In the genomic region with DNA sequence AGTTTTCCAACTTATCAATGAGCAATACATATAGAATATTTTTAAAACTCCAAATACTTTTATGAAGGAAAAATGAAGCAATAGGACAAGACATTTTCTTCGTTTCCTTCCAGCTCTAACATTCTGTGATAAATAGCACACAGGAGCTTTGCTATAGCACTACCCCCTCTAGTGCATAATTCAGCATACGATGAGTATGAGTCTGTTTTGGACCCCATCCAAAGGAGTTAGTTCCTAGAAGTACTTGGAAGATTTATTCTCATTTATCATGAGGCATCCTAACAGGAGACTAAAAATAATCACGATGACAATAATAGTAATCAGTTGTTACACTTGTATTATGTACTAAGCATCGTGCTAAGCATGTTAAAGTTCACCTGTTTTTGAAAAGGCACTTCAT, we compare ENCODE assay signal across 22 cellular contexts.
DNase-seq lines count a peak whose midpoint lies in the region; ATAC-seq and TF ChIP-seq lines count a peak whose summit lies in the region.
"Had no signal": no experiment of that assay in that cellular context is flagged by ENCODE, and none has a peak within 500 bp of the region (broad histone marks: within the 10 kb centered on the region; RNA-seq: fewer than 3 reads in every experiment).

No MANE protein-coding gene starts in this region.

- TF ChIP-seq CTCF in HEK293 (tag by site-specific recombination; IDR thresholded peaks at IDR 0.05) (no peak), osteoblast (IDR thresholded peaks at IDR 0.05; ENCODE audit: extremely low read depth, low read depth, low read length) (no peak)

- H3K9me3 ChIP-seq in HEK293 (ENCODE audit: control insufficient read depth, insufficient read depth, low read depth, low read length) (no peaks in the 10 kb centered on the region), osteoblast (ENCODE audit: low read depth, low read length) (no peaks in the 10 kb centered on the region)
- H3K9me3 ChIP-seq: esophagus muscularis mucosa, ovary, testis had no signal

- CTCF ChIA-PET in HEK293 (lab: Yijun Ruan, JAX): interaction anchor here (0.8 to 1.1 kb wide), 2 partner anchors 148 to 374 kb away, joined by 3 read pairs; no protein-coding TSS in a partner anchor

- peaks cover 0 to 10% of the 10 kb centered on the region in 2 donors for H3K36me3 Mint-ChIP-seq in activated naive CD4-positive, alpha-beta T cell treated with anti-CD3 and anti-CD28 coated beads, Interleukin-2, amount 50 U/mL, for 72 hours

- H3K27me3 ChIP-seq in osteoblast (ENCODE audit: insufficient read depth, low read length): peaks cover 20% of the 10 kb centered on the region
- H3K27me3 ChIP-seq: ovary, testis had no signal

- peak; percentile 38 for DNase-seq in NCI-H460 (ENCODE audit: extremely low read depth, low read depth)
- DNase-seq in dermis blood vessel endothelial cell: peak; percentile 39
- DNase-seq in osteoblast (ENCODE audit: insufficient read length, low spot score, missing footprints): peak; percentile 51
- no peak for DNase-seq in cerebellar cortex (ENCODE audit: low spot score)
- no peak for DNase-seq in activated naive CD4-positive, alpha-beta T cell treated with anti-CD3 and anti-CD28 coated beads, Interleukin-2, amount 50 U/mL, for 72 hours (ENCODE audit: low spot score in 2 of 2)
- DNase-seq in head of caudate nucleus: no peak
- DNase-seq: activated B cell treated with CpG ODN at 0.5 μM for 24 hours; amniotic stem cell; left ventricle myocardium superior; MM.1S; NCI-H2029 treated with DMSO at 0.1 percent for 48 hours; ovary; SHP77; small intestine; stimulated activated CD4-positive, alpha-beta T cell treated with anti-CD3 and anti-CD28 coated beads, Interleukin-4, amount 100 ng/mL, for 4 hours; T-helper 17 cell; testis had no signal

- H3K9me3 Mint-ChIP-seq in activated naive CD4-positive, alpha-beta T cell treated with anti-CD3 and anti-CD28 coated beads, Interleukin-2, amount 50 U/mL, for 72 hours: no peaks in the 10 kb centered on the region
- H3K9me3 Mint-ChIP-seq: activated B cell treated with CpG ODN at 0.5 μM for 24 hours; activated T-helper 2 cell treated with anti-CD3 and anti-CD28 coated beads, Interferon-gamma antibody, Interleukin-2, Interleukin-4, amounts not matched to agents 10 μg/mL and 5 μg/mL and 100 μg/mL, durations not matched to agents 14 hours and 24 hours and 36 hours; dendritic cell treated with granulocyte-macrophage colony-stimulating factor and Interleukin-4, amounts not matched to agents 40 ng/mL and 50 ng/mL, for 4 days had no signal

- no peak overlapping the region for H2AFZ ChIP-seq in osteoblast (ENCODE audit: low read length)

- H4K20me1 ChIP-seq in osteoblast (ENCODE audit: insufficient read depth, low read length): no peaks in the 10 kb centered on the region

- ATAC-seq in activated naive CD4-positive, alpha-beta T cell treated with anti-CD3 and anti-CD28 coated beads, Interleukin-2, amount 50 U/mL, for 72 hours: no peak
- ATAC-seq: left ventricle myocardium superior, T-helper 17 cell had no signal

- no peaks in the 10 kb centered on the region for H3K36me3 ChIP-seq in HEK293 (ENCODE audit: control insufficient read depth in 2 of 2, insufficient read depth in 1 of 2, low read length in 2 of 2)
- no peaks in the 10 kb centered on the region for H3K36me3 ChIP-seq in osteoblast (ENCODE audit: insufficient read depth, low read length)
- H3K36me3 ChIP-seq: esophagus muscularis mucosa, ovary had no signal

- H3K79me2 ChIP-seq in osteoblast (ENCODE audit: insufficient read depth, low read length): no peaks in the 10 kb centered on the region

- no peak overlapping the region for H3K4me3 ChIP-seq in HEK293 (ENCODE audit: low read depth, low read length)
- no peak overlapping the region for H3K4me3 ChIP-seq in osteoblast (ENCODE audit: insufficient read depth, low read length)
- H3K4me3 ChIP-seq: esophagus muscularis mucosa, ovary, testis had no signal

- peaks cover 11% of the 10 kb centered on the region for H3K4me1 ChIP-seq in HEK293 (ENCODE audit: control insufficient read depth, insufficient read depth, low read length)
- peaks cover 5% of the 10 kb centered on the region for H3K4me1 ChIP-seq in osteoblast (ENCODE audit: insufficient read depth, low read length)
- H3K4me1 ChIP-seq: testis had no signal

- H3K4me2 ChIP-seq in osteoblast (ENCODE audit: insufficient read depth, low read length): no peak overlapping the region

- H3K27ac Mint-ChIP-seq in activated naive CD4-positive, alpha-beta T cell treated with anti-CD3 and anti-CD28 coated beads, Interleukin-2, amount 50 U/mL, for 72 hours: no peak overlapping the region
- H3K27ac Mint-ChIP-seq: activated B cell treated with CpG ODN at 0.5 μM for 24 hours; activated T-helper 2 cell treated with anti-CD3 and anti-CD28 coated beads, Interferon-gamma antibody, Interleukin-2, Interleukin-4, amounts not matched to agents 10 μg/mL and 5 μg/mL and 100 μg/mL, durations not matched to agents 14 hours and 24 hours and 36 hours; B cell; dendritic cell treated with granulocyte-macrophage colony-stimulating factor and Interleukin-4, amounts not matched to agents 40 ng/mL and 50 ng/mL, for 4 days; T-helper 17 cell had no signal

- H3K27ac ChIP-seq in HEK293 (ENCODE audit: extremely low read depth, low read depth, low read length) (no peak overlapping the region), osteoblast (ENCODE audit: low read depth, low read length) (no peak overlapping the region)
- H3K27ac ChIP-seq: esophagus muscularis mucosa, testis had no signal

- intact Hi-C loops in head of caudate nucleus (cut with DNase I): no loop called here

- POLR2A ChIA-PET in HEK293 (lab: Yijun Ruan, JAX): interaction anchor here (0.7 kb wide), 1 partner anchor 9 kb away, joined by 3 read pairs; no protein-coding TSS in a partner anchor

TF ChIP-seq in HEK293, 187 proteins besides CTCF, POLR2A, EP300 and RAD21 (continues in another document):
- no peak for TF ChIP-seq SALL2 (tag by site-specific recombination; IDR thresholded peaks at IDR 0.05; ENCODE audit: borderline replicate concordance)
- TF ChIP-seq, protein P1, sequence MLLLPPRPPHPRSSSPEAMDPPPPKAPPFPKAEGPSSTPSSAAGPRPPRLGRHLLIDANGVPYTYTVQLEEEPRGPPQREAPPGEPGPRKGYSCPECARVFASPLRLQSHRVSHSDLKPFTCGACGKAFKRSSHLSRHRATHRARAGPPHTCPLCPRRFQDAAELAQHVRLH (tag by site-specific recombination; IDR thresholded peaks at IDR 0.05): no peak
- TF ChIP-seq, protein P2, sequence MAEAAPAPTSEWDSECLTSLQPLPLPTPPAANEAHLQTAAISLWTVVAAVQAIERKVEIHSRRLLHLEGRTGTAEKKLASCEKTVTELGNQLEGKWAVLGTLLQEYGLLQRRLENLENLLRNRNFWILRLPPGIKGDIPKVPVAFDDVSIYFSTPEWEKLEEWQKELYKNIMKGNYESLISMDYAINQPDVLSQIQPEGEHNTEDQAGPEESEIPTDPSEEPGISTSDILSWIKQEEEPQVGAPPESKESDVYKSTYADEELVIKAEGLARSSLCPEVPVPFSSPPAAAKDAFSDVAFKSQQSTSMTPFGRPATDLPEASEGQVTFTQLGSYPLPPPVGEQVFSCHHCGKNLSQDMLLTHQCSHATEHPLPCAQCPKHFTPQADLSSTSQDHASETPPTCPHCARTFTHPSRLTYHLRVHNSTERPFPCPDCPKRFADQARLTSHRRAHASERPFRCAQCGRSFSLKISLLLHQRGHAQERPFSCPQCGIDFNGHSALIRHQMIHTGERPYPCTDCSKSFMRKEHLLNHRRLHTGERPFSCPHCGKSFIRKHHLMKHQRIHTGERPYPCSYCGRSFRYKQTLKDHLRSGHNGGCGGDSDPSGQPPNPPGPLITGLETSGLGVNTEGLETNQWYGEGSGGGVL (tag by site-specific recombination; IDR thresholded peaks at IDR 0.05): no peak
- TF ChIP-seq ZNF423 (tag by site-specific recombination; IDR thresholded peaks at IDR 0.05): no peak
- TF ChIP-seq ZNF654 (tag by site-specific recombination; IDR thresholded peaks at IDR 0.05; ENCODE audit: low read depth): peak; percentile 9; the same call in 1 of the 2 replicates
- no peak for TF ChIP-seq ZNF571 (tag by site-specific recombination; IDR thresholded peaks at IDR 0.05)
- TF ChIP-seq ZNF677 (tag by site-specific recombination; IDR thresholded peaks at IDR 0.05): no peak
- TF ChIP-seq, protein P3, sequence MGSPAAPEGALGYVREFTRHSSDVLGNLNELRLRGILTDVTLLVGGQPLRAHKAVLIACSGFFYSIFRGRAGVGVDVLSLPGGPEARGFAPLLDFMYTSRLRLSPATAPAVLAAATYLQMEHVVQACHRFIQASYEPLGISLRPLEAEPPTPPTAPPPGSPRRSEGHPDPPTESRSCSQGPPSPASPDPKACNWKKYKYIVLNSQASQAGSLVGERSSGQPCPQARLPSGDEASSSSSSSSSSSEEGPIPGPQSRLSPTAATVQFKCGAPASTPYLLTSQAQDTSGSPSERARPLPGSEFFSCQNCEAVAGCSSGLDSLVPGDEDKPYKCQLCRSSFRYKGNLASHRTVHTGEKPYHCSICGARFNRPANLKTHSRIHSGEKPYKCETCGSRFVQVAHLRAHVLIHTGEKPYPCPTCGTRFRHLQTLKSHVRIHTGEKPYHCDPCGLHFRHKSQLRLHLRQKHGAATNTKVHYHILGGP (tag by site-specific recombination; IDR thresholded peaks at IDR 0.05): peak; percentile 87
- no peak for TF ChIP-seq PRDM6 (tag by site-specific recombination; IDR thresholded peaks at IDR 0.05)
- TF ChIP-seq ZNF473 (tag by site-specific recombination; IDR thresholded peaks at IDR 0.05): no peak
- TF ChIP-seq ZNF596 (tag by site-specific recombination; IDR thresholded peaks at IDR 0.05): no peak

Comparison
In these comparisons a context has a peak if more than half of its experiments do, and no peak if none do; other contexts are left out.
1. DNase-seq: peak in NCI-H460 (single experiment), dermis blood vessel endothelial cell (single experiment) and osteoblast (single experiment); none in cerebellar cortex (single experiment), activated naive CD4-positive, alpha-beta T cell treated with anti-CD3 and anti-CD28 coated beads, Interleukin-2, amount 50 U/mL, for 72 hours (0 of 2) and head of caudate nucleus (0 of 42).